In genomic region chr20:13587370-13587769, GRCh38 we compare ENCODE assay signal across 8 cellular contexts.
"Had no signal": no experiment of that assay in that cellular context is flagged by ENCODE, and none has a peak within 500 bp of the region (broad histone marks: within the 10 kb centered on the region; RNA-seq: fewer than 3 reads in every experiment).

No MANE protein-coding gene starts in this region.

- H3K4me3 Mint-ChIP-seq: IgD-negative memory B cell had no signal

- H3K9ac ChIP-seq: KMS-11 had no signal

- H3K4me2 ChIP-seq: KMS-11 had no signal

- ATAC-seq: K562 had no signal

- FAIRE-seq: HTR-8/SVneo, K562 had no signal

- DNase-seq: IMR-90, KBM-7, KG1 had no signal

- H3K4me3 ChIP-seq: K562 had no signal

- H3K27me3 Mint-ChIP-seq: IgD-negative memory B cell had no signal

- H3K27ac ChIP-seq: HL-60, KMS-11 had no signal
